Comparison of ENCODE assay signal across 1 cellular context in the genomic region with DNA sequence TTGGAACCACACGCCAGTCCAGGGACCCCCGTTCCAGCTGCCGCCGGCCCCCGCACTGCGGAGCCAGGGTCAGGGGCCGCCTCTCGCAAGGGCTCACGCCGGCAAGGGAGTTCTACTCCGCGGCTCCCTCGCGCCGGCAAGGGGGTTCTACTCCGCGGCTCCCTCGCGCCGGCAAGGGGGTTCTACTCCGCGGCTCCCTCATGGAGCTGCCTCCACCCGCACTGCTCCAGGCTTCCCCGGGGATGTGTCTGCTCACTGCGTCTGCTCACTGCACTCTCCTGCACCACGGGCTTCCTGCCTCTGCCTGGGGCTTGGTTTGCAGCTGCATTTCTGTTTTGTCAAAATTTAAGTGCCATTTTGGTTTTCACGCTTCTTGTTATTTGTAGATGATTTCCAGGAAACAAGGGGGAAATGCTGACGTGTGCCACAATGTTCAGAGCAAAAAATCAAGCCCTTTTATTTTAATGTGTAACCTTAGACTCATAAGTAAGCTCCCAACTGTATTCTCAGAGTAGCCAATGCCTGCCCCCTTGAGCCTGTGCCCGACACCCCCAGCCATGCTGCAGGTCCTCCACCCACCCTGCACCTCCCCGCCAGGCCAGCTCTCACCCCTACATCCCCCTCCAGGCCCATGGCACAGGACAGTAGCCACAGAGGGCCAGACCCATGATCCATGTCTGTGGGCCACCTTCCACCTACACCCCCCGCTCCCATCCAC.
TF ChIP-seq lines count a peak whose summit lies in the region.

No MANE protein-coding gene starts in this region.

TF ChIP-seq in HepG2, 621 proteins besides CTCF, POLR2A, EP300 and RAD21 (continued from another document):
- TF ChIP-seq HOXA9 (CRISPR knock-in tag; IDR thresholded peaks at IDR 0.05; ENCODE audit: borderline replicate concordance) (no peak), ZNF747 (CRISPR knock-in tag; IDR thresholded peaks at IDR 0.05; ENCODE audit: borderline replicate concordance) (no peak), ZKSCAN1 (IDR thresholded peaks at IDR 0.05; ENCODE audit: low read length) (no peak), ZNF264 (CRISPR knock-in tag; IDR thresholded peaks at IDR 0.05) (no peak), HDAC2 (CRISPR knock-in tag; IDR thresholded peaks at IDR 0.05) (no peak)
TF ChIP-seq in HepG2: peak in this region for 0.
